Comparison of ENCODE assay signal across 20 cellular contexts in the genomic region with DNA sequence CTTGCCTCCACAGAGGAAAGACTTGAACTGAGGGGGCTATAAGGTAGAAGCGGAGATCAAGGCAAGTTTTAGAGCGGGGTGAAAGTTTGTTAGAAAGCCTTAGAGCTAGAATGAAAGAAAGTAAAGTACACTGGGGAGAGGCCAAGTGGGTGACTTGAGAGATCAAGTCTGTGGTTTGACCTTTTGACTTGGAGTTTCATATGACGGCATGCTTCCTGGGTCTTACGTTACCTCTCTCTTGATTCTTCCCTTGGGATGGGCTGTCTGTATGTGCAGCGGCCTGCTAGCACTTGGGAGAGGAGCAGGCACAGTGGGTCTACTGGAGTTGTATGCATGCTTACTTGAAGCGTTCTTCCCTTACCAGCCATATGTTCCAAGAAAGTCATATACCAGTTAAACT.
A peak's percentile ranks its signal among the peaks of the same experiment; 100 is the strongest.
DNase-seq lines count a peak whose midpoint lies in the region; ATAC-seq, FAIRE-seq and TF ChIP-seq lines count a peak whose summit lies in the region.
"Had no signal": no experiment of that assay in that cellular context is flagged by ENCODE, and none has a peak within 500 bp of the region (broad histone marks: within the 10 kb centered on the region; RNA-seq: fewer than 3 reads in every experiment).

No MANE protein-coding gene starts in this region.

- H3K4me2 ChIP-seq in OCI-LY1 (ENCODE audit: low read length) = peak overlapping the region; percentile 4; the same call in 1 of the 2 replicates
- no peak overlapping the region for H3K4me2 ChIP-seq in neural progenitor cell
- H3K4me2 ChIP-seq: PC-9 had no signal

- H3K36me3 ChIP-seq in OCI-LY1 (ENCODE audit: insufficient read depth, low read length) (no peaks in the 10 kb centered on the region), endodermal cell (ENCODE audit: control insufficient read depth, insufficient read depth, low read length) (no peaks in the 10 kb centered on the region), neural progenitor cell (no peaks in the 10 kb centered on the region)

- peak overlapping the region; percentile 96 for H2AFZ ChIP-seq in OCI-LY1 (ENCODE audit: low read length)
- H2AFZ ChIP-seq in neural progenitor cell (replicated peaks) = peak overlapping the region; percentile 42
- H2AFZ ChIP-seq: PC-9 had no signal

- peak overlapping the region; percentile 13 for H3K27ac ChIP-seq in OCI-LY1 (ENCODE audit: low read depth, low read length, poor library complexity, severe bottlenecking)
- no peak overlapping the region for H3K27ac ChIP-seq in endodermal cell (ENCODE audit: low read depth, low read length)
- no peak overlapping the region for H3K27ac ChIP-seq in neural progenitor cell
- H3K27ac ChIP-seq: PC-9, psoas muscle had no signal

- peak; percentile 53 for FAIRE-seq in H54 (lab: Jason Lieb, UNC)
- FAIRE-seq: GM12892 had no signal

- no peak for TF ChIP-seq CTCF in OCI-LY1 (IDR thresholded peaks at IDR 0.05; ENCODE audit: low read length)
- no peak for TF ChIP-seq CTCF in endodermal cell (conservative IDR thresholded peaks at IDR 0.05)
- TF ChIP-seq CTCF in neural progenitor cell (IDR thresholded peaks at IDR 0.05) = no peak

- H3K36me3 Mint-ChIP-seq in endodermal cell (ENCODE audit: low read depth) = no peaks in the 10 kb centered on the region
- H3K36me3 Mint-ChIP-seq in neural progenitor cell = no peaks in the 10 kb centered on the region
- no peaks in the 10 kb centered on the region for H3K36me3 Mint-ChIP-seq in effector memory CD8-positive, alpha-beta T cell (ENCODE audit: insufficient read depth)
- H3K36me3 Mint-ChIP-seq: activated naive CD8-positive, alpha-beta T cell treated with anti-CD3 and anti-CD28 coated beads, Interleukin-2, amount 10 ng/mL, durations not matched to agents 7 days and 5 days; natural killer cell had no signal

- H3K27ac Mint-ChIP-seq in endodermal cell = peak overlapping the region; percentile 20
- H3K27ac Mint-ChIP-seq in neural progenitor cell = no peak overlapping the region
- no peak overlapping the region for H3K27ac Mint-ChIP-seq in effector memory CD8-positive, alpha-beta T cell
- H3K27ac Mint-ChIP-seq: activated CD8-positive, alpha-beta T cell treated with anti-CD3 and anti-CD28 coated beads, Interleukin-2, amount 10 ng/mL, durations not matched to agents 7 days and 5 days; activated naive CD8-positive, alpha-beta T cell treated with anti-CD3 and anti-CD28 coated beads, Interleukin-2, amount 10 ng/mL, durations not matched to agents 7 days and 5 days; natural killer cell; stimulated activated naive CD8-positive, alpha-beta T cell treated with anti-CD3 and anti-CD28 coated beads, Interleukin-15, amount 100 ng/mL, for 72 hours had no signal

- H3K27me3 Mint-ChIP-seq in endodermal cell (ENCODE audit: insufficient read depth) (no peaks in the 10 kb centered on the region), neural progenitor cell (ENCODE audit: insufficient read depth, low read depth) (no peaks in the 10 kb centered on the region)
- no peaks in the 10 kb centered on the region for H3K27me3 Mint-ChIP-seq in effector memory CD8-positive, alpha-beta T cell
- H3K27me3 Mint-ChIP-seq: activated naive CD8-positive, alpha-beta T cell treated with anti-CD3 and anti-CD28 coated beads, Interleukin-2, amount 10 ng/mL, durations not matched to agents 7 days and 5 days; central memory CD8-positive, alpha-beta T cell; stimulated activated naive CD8-positive, alpha-beta T cell treated with anti-CD3 and anti-CD28 coated beads, Interleukin-15, amount 100 ng/mL, for 72 hours had no signal

- no peak overlapping the region for H3K9ac ChIP-seq in OCI-LY1 (ENCODE audit: low read length)
- no peak overlapping the region for H3K9ac ChIP-seq in endodermal cell (ENCODE audit: extremely low read depth, low read length, poor library complexity, severe bottlenecking)
- H3K9ac ChIP-seq in neural progenitor cell = no peak overlapping the region

- 94 to 100% methylated on average over 5 to 6 of the region's 6 CpGs for WGBS in endodermal cell (ENCODE audit: insufficient coverage in 1 of 2, insufficient read length in 1 of 2), 2 experiments

- H3K4me1 Mint-ChIP-seq in endodermal cell = peaks cover 11% of the 10 kb centered on the region
- H3K4me1 Mint-ChIP-seq in neural progenitor cell = peaks cover 4% of the 10 kb centered on the region
- H3K4me1 Mint-ChIP-seq in effector memory CD8-positive, alpha-beta T cell (ENCODE audit: low read depth in 2 of 2) = no peaks in the 10 kb centered on the region
- H3K4me1 Mint-ChIP-seq: activated naive CD8-positive, alpha-beta T cell treated with anti-CD3 and anti-CD28 coated beads, Interleukin-2, amount 10 ng/mL, durations not matched to agents 7 days and 5 days; central memory CD8-positive, alpha-beta T cell; stimulated activated naive CD8-positive, alpha-beta T cell treated with anti-CD3 and anti-CD28 coated beads, Interleukin-15, amount 100 ng/mL, for 72 hours had no signal

- no peak for DNase-seq in H54 (ENCODE audit: insufficient read length, low spot score)
- DNase-seq in endodermal cell = no peak
- no peak for DNase-seq in neural progenitor cell (ENCODE audit: low spot score)
- DNase-seq in cerebellar cortex (ENCODE audit: low spot score) = no peak
- no peak for DNase-seq in NCI-H510A (lab: John Stamatoyannopoulos, UW)
- no peak for DNase-seq in effector memory CD8-positive, alpha-beta T cell
- DNase-seq in NCI-H1092 (lab: John Stamatoyannopoulos, UW) = no peak
- DNase-seq: activated CD8-positive, alpha-beta T cell treated with anti-CD3 and anti-CD28 coated beads, Interleukin-2, amount 10 ng/mL, durations not matched to agents 7 days and 5 days; activated naive CD8-positive, alpha-beta T cell treated with anti-CD3 and anti-CD28 coated beads, Interleukin-2, amount 10 ng/mL, durations not matched to agents 7 days and 5 days; Kasumi-1; natural killer cell; NCI-H187; NCI-H526; psoas muscle; stimulated activated CD4-positive, alpha-beta T cell treated with anti-CD3 and anti-CD28 coated beads, Interleukin-15, amount 100 ng/mL, for 24 hours; stimulated activated naive CD8-positive, alpha-beta T cell treated with anti-CD3 and anti-CD28 coated beads, Interleukin-15, amount 100 ng/mL, for 72 hours had no signal

- H3K9me3 Mint-ChIP-seq in endodermal cell (no peaks in the 10 kb centered on the region), neural progenitor cell (no peaks in the 10 kb centered on the region)
- H3K9me3 Mint-ChIP-seq in effector memory CD8-positive, alpha-beta T cell = peaks cover 17 to 19% of the 10 kb centered on the region in 2 donors

- H3K27me3 ChIP-seq in OCI-LY1 (ENCODE audit: insufficient read depth, low read length) = no peaks in the 10 kb centered on the region
- no peaks in the 10 kb centered on the region for H3K27me3 ChIP-seq in endodermal cell (ENCODE audit: control insufficient read depth, insufficient read depth, low read length, poor library complexity, severe bottlenecking)
- no peaks in the 10 kb centered on the region for H3K27me3 ChIP-seq in neural progenitor cell

- no peaks in the 10 kb centered on the region for H3F3A ChIP-seq in OCI-LY1 (ENCODE audit: insufficient read depth, low read length)
- H3F3A ChIP-seq in neural progenitor cell (ENCODE audit: low read depth) = no peaks in the 10 kb centered on the region

- ATAC-seq in effector memory CD8-positive, alpha-beta T cell (replicated peaks) = no peak
- ATAC-seq: activated CD8-positive, alpha-beta T cell treated with anti-CD3 and anti-CD28 coated beads, Interleukin-2, amount 10 ng/mL, durations not matched to agents 7 days and 5 days; natural killer cell; psoas muscle; stimulated activated naive CD8-positive, alpha-beta T cell treated with anti-CD3 and anti-CD28 coated beads, Interleukin-15, amount 100 ng/mL, for 72 hours had no signal

- H4K20me1 ChIP-seq in OCI-LY1 (ENCODE audit: insufficient read depth, low read length) = no peaks in the 10 kb centered on the region
- no peaks in the 10 kb centered on the region for H4K20me1 ChIP-seq in neural progenitor cell (ENCODE audit: low read depth)

- no peak overlapping the region for H3K4me3 Mint-ChIP-seq in endodermal cell
- H3K4me3 Mint-ChIP-seq in neural progenitor cell = no peak overlapping the region
- no peak overlapping the region for H3K4me3 Mint-ChIP-seq in effector memory CD8-positive, alpha-beta T cell
- H3K4me3 Mint-ChIP-seq: activated CD8-positive, alpha-beta T cell treated with anti-CD3 and anti-CD28 coated beads, Interleukin-2, amount 10 ng/mL, durations not matched to agents 7 days and 5 days; activated naive CD8-positive, alpha-beta T cell treated with anti-CD3 and anti-CD28 coated beads, Interleukin-2, amount 10 ng/mL, durations not matched to agents 7 days and 5 days; central memory CD8-positive, alpha-beta T cell; natural killer cell; stimulated activated naive CD8-positive, alpha-beta T cell treated with anti-CD3 and anti-CD28 coated beads, Interleukin-15, amount 100 ng/mL, for 72 hours had no signal

- H3K79me2 ChIP-seq in OCI-LY1 (ENCODE audit: insufficient read depth, low read length) (no peaks in the 10 kb centered on the region), neural progenitor cell (ENCODE audit: low read depth) (no peaks in the 10 kb centered on the region)

- no peak for TF ChIP-seq POLR2A in H54 (IDR thresholded peaks at IDR 0.05; ENCODE audit: low read depth, low read length)

- no peak overlapping the region for H3K4me3 ChIP-seq in OCI-LY1 (ENCODE audit: low read depth, low read length, poor library complexity, severe bottlenecking)
- no peak overlapping the region for H3K4me3 ChIP-seq in endodermal cell (ENCODE audit: low read length)
- H3K4me3 ChIP-seq in neural progenitor cell = no peak overlapping the region
- H3K4me3 ChIP-seq: PC-9, psoas muscle had no signal

- H3K9me3 ChIP-seq in OCI-LY1 (ENCODE audit: low read length) (no peaks in the 10 kb centered on the region; the same call in 1 of the 2 replicates), endodermal cell (ENCODE audit: control insufficient read depth, low read length) (no peaks in the 10 kb centered on the region), neural progenitor cell (ENCODE audit: low read depth) (no peaks in the 10 kb centered on the region)
- H3K9me3 ChIP-seq: psoas muscle had no signal

- no peaks in the 10 kb centered on the region for H3K9me2 ChIP-seq in OCI-LY1 (ENCODE audit: low read depth, low read length)

- H3K4me1 ChIP-seq in OCI-LY1 (ENCODE audit: insufficient read depth, low read length, severe bottlenecking) (peaks cover 18% of the 10 kb centered on the region), endodermal cell (ENCODE audit: control insufficient read depth, insufficient read depth, low read length) (no peaks in the 10 kb centered on the region), neural progenitor cell (peaks cover 3% of the 10 kb centered on the region)
- H3K4me1 ChIP-seq: psoas muscle had no signal
